ENCODE assay signal across 22 cellular contexts in the genomic region with DNA sequence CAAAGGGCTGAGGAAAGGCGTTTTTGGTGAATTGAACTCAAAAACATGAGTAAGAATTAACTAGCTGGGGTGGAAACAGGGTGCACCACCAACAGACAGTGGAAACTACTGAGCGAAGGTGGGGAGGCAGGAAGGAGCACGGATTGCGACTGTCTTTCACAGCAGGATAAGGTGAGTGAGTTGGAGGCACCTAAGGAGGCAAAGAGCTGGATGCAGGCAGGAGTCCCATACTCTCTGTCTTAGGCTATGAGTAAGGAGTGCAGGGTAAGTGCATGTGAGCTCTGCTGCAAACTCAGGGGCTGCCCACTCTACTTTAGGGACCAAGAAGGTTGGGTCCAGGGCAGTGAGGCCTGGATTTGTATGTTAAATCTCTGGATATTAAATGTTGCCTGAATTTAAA.
"Had no signal": no experiment of that assay in that cellular context is flagged by ENCODE, and none has a peak within 500 bp of the region (broad histone marks: within the 10 kb centered on the region; RNA-seq: fewer than 3 reads in every experiment).

No MANE protein-coding gene starts in this region.

- DNase-seq: Kasumi-1, MM.1S, NCI-H1092 treated with DMSO at 0.1 percent for 48 hours, NCI-H1436, NCI-H187, NCI-H2029, NCI-H2081 treated with DMSO at 0.1 percent for 48 hours, NCI-H2171, NCI-H226, NCI-H446, NCI-H510A, NCI-H524 treated with DMSO at 0.1 percent for 48 hours, NCI-H69, NCI-H774, Right ventricle myocardium superior, RPMI8226, SIG-M5 had no signal

- H3K4me2 ChIP-seq: KMS-11 had no signal

- H3K4me1 Mint-ChIP-seq: IgD-negative memory B cell had no signal

- H3K4me1 ChIP-seq: SJSA1 had no signal

- H3K9me3 Mint-ChIP-seq: IgD-negative memory B cell had no signal

- H3K27ac Mint-ChIP-seq: IgD-negative memory B cell had no signal

- H3K9me3 ChIP-seq: SJSA1 had no signal

- H3K9ac ChIP-seq: KMS-11 had no signal

- H3K27ac ChIP-seq: KMS-11, SJSA1, SK-N-MC had no signal

- ATAC-seq: K562 had no signal

- H3K4me3 Mint-ChIP-seq: IgD-negative memory B cell had no signal

- H3K27me3 Mint-ChIP-seq: IgD-negative memory B cell had no signal

- H3K36me3 ChIP-seq: SJSA1 had no signal

- H3K27me3 ChIP-seq: SJSA1 had no signal

- H3K36me3 Mint-ChIP-seq: IgD-negative memory B cell had no signal

- H3K4me3 ChIP-seq: K562, SJSA1, SK-N-MC had no signal
